22 cellular contexts compared by ENCODE assay signal in genomic region chr3:50687916-50688315, GRCh38. TPM values are rescaled to one million over a fixed set of nuclear protein-coding genes. Genes with fewer than 3 reads are reported as not detected.
"Had no signal": no experiment of that assay in that cellular context is flagged by ENCODE, and none has a peak within 500 bp of the region (broad histone marks: within the 10 kb centered on the region; RNA-seq: fewer than 3 reads in every experiment).

No MANE protein-coding gene starts in this region.

- H3K36me3 ChIP-seq: esophagus muscularis mucosa, left lung, right lobe of liver, thoracic aorta, uterus had no signal

- H3K4me3 Mint-ChIP-seq: activated T-cell treated with anti-CD3 and anti-CD28 coated beads, Interleukin-2, amount 50 U/mL, for 72 hours; endodermal cell; naive thymus-derived CD4-positive, alpha-beta T cell; type B pancreatic cell had no signal

- H3K36me3 Mint-ChIP-seq: activated naive CD4-positive, alpha-beta T cell treated with anti-CD3 and anti-CD28 coated beads, Interleukin-2, amount 50 U/mL, for 72 hours had no signal

- H3K4me1 ChIP-seq: foreskin keratinocyte, left lung, right lobe of liver, uterus had no signal

- H3K4me3 ChIP-seq: esophagus muscularis mucosa, left lung, right lobe of liver, skin epidermis, thoracic aorta, uterus had no signal

- H3K9me3 Mint-ChIP-seq: activated naive CD4-positive, alpha-beta T cell treated with anti-CD3 and anti-CD28 coated beads, Interleukin-2, amount 50 U/mL, for 72 hours; activated T-cell treated with anti-CD3 and anti-CD28 coated beads, Interleukin-2, amount 50 U/mL, for 72 hours had no signal

- ATAC-seq: activated naive CD4-positive, alpha-beta T cell treated with anti-CD3 and anti-CD28 coated beads, Interleukin-2, amount 50 U/mL, for 72 hours; activated T-cell treated with anti-CD3 and anti-CD28 coated beads, Interleukin-2, amount 50 U/mL, for 72 hours; foreskin keratinocyte; left lung; naive thymus-derived CD4-positive, alpha-beta T cell; right lobe of liver; stimulated activated naive CD8-positive, alpha-beta T cell treated with anti-CD3 and anti-CD28 coated beads, Interleukin-15, Interleukin-2, amounts not matched to agents 100 U/mL and 50 U/mL, for 24 hours had no signal

- DNase-seq: activated CD4-positive, alpha-beta T cell treated with anti-CD3 and anti-CD28 coated beads for 4 hours; activated CD4-positive, alpha-beta T cell treated with anti-CD3 and anti-CD28 coated beads, Interleukin-2, amount 50 U/mL, for 4 hours; activated naive CD4-positive, alpha-beta T cell; activated T-cell treated with anti-CD3 and anti-CD28 coated beads for 4 hours; activated T-cell treated with anti-CD3 and anti-CD28 coated beads, Interleukin-2, amount 50 U/mL, for 72 hours; cortex of kidney; endodermal cell; foreskin keratinocyte; left lung; naive thymus-derived CD4-positive, alpha-beta T cell; right lobe of liver; stimulated activated CD4-positive, alpha-beta T cell treated with anti-CD3 and anti-CD28 coated beads, Interleukin-12 subunit alpha, Interleukin-12 subunit beta, amount 100 ng/mL, for 4 hours; stimulated activated CD4-positive, alpha-beta T cell treated with anti-CD3 and anti-CD28 coated beads, Interleukin-4, amount 100 ng/mL, for 1 hour; stimulated activated naive CD8-positive, alpha-beta T cell treated with anti-CD3 and anti-CD28 coated beads, Interleukin-15, Interleukin-2, amounts not matched to agents 100 U/mL and 50 U/mL, for 24 hours; uterus had no signal

- H3K27ac ChIP-seq: esophagus muscularis mucosa, foreskin keratinocyte, left lung, right lobe of liver, skin epidermis, thoracic aorta, uterus, VCaP had no signal

- H3K27ac Mint-ChIP-seq: activated naive CD4-positive, alpha-beta T cell treated with anti-CD3 and anti-CD28 coated beads, Interleukin-2, amount 50 U/mL, for 72 hours; activated T-cell treated with anti-CD3 and anti-CD28 coated beads, Interleukin-2, amount 50 U/mL, for 72 hours; endodermal cell; naive thymus-derived CD4-positive, alpha-beta T cell; type B pancreatic cell had no signal

- H3K27me3 ChIP-seq: esophagus muscularis mucosa, right lobe of liver, uterus had no signal

- H3K9me3 ChIP-seq: esophagus muscularis mucosa, left lung, right lobe of liver, thoracic aorta, uterus had no signal

RNA-seq across cellular contexts. Expression of gene DOCK3, which starts 13.2 kb away (rescaled TPM):
- total RNA-seq: lung microvascular endothelial cell had no signal
